In the genomic region with DNA sequence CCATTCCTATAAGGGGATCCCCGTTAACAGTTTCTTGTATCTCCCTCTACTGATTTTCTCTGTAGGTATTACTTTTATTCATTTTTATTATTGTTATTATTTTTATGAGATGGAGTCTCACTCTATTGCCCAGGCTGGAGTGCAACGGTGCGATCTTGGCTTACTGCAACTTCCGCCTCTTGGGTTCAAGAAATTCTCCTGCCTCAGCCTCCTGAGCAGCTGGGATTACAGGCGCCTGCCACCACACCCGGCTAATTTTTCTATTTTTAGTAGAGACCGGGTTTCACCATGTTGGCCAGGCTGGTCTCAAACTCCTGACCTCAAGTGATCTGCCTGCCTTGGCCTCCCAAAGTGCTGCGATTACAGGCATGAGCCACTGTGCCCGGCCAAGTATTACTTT, we compare ENCODE assay signal across 9 cellular contexts. TPM values are rescaled to one million over a fixed set of nuclear protein-coding genes. Genes with fewer than 3 reads are reported as not detected.
DNase-seq lines count a peak whose midpoint lies in the region; ATAC-seq and TF ChIP-seq lines count a peak whose summit lies in the region.
"Not testable (repeated sequence)": the region's sequence is repeated elsewhere in the genome, so short reads cannot be mapped to it uniquely, and the experiment has no call there.
"Had no signal": no experiment of that assay in that cellular context is flagged by ENCODE, and none has a peak within 500 bp of the region (broad histone marks: within the 10 kb centered on the region; RNA-seq: fewer than 3 reads in every experiment).

No MANE protein-coding gene starts in this region.

- 94% methylated on average over 9 of the region's 9 CpGs for WGBS in SK-N-SH (ENCODE audit: low lambda C conversion rate)

- peaks cover 62% of the 10 kb centered on the region for H3K36me3 Mint-ChIP-seq in activated T-helper 2 cell treated with anti-CD3 and anti-CD28 coated beads, Interferon-gamma antibody, Interleukin-2, Interleukin-4, amounts not matched to agents 10 μg/mL and 5 μg/mL and 100 μg/mL, durations not matched to agents 14 hours and 24 hours and 36 hours (ENCODE audit: low read depth)
- peaks cover 41 to 76% of the 10 kb centered on the region in 2 donors for H3K36me3 Mint-ChIP-seq in stimulated activated naive B cell treated with anti-CD40 and anti-IgM and Interleukin-4, amounts not matched to agents 10 μg/mL and 1 μg/mL and 100 μg/mL, for 72 hours

- TF ChIP-seq CTCF in HEK293 (tag by site-specific recombination; IDR thresholded peaks at IDR 0.05); SK-N-SH (IDR thresholded peaks at IDR 0.05); dorsolateral prefrontal cortex (IDR thresholded peaks at IDR 0.05 in 54 of 56, conservative IDR thresholded peaks at IDR 0.05 in 2 of 56; ENCODE audit: low read depth in 1 of 56, partially characterized antibody in 56 of 56); left lung (IDR thresholded peaks at IDR 0.05); osteoblast (IDR thresholded peaks at IDR 0.05; ENCODE audit: extremely low read depth, low read depth, low read length): not testable (repeated sequence)

- H3K27me3 ChIP-seq in SK-N-SH (ENCODE audit: insufficient read depth); dorsolateral prefrontal cortex; left lung; osteoblast (ENCODE audit: insufficient read depth, low read length): not testable (repeated sequence)

- not testable (repeated sequence) for TF ChIP-seq EP300 in SK-N-SH (IDR thresholded peaks at IDR 0.05; ENCODE audit: borderline replicate concordance in 1 of 2, low read depth in 1 of 2, low read length in 1 of 2)

- peak overlapping the region; percentile 57 for H3K4me2 ChIP-seq in SK-N-SH
- peak overlapping the region; percentile 1 for H3K4me2 ChIP-seq in osteoblast (ENCODE audit: insufficient read depth, low read length)

- not testable (repeated sequence) for DNase-seq in SK-N-SH; activated T-helper 2 cell treated with anti-CD3 and anti-CD28 coated beads, Interferon-gamma antibody, Interleukin-2, Interleukin-4, amounts not matched to agents 10 μg/mL and 5 μg/mL and 100 μg/mL, durations not matched to agents 14 hours and 24 hours and 36 hours (ENCODE audit: low spot score); dorsolateral prefrontal cortex; left lung; osteoblast (ENCODE audit: insufficient read length, low spot score, missing footprints); stimulated activated naive B cell treated with anti-CD40 and anti-IgM and Interleukin-4, amounts not matched to agents 10 μg/mL and 1 μg/mL and 100 μg/mL, for 72 hours

- H2AFZ ChIP-seq in SK-N-SH (ENCODE audit: low read depth); osteoblast (ENCODE audit: low read length): not testable (repeated sequence)

- H3K79me2 ChIP-seq in SK-N-SH (ENCODE audit: insufficient read depth) (peaks cover 100% of the 10 kb centered on the region), osteoblast (ENCODE audit: insufficient read depth, low read length) (peaks cover 86% of the 10 kb centered on the region)

- TF ChIP-seq RAD21 in SK-N-SH (IDR thresholded peaks at IDR 0.05; ENCODE audit: low read length): not testable (repeated sequence)

- not testable (repeated sequence) for H3K4me1 ChIP-seq in HEK293 (ENCODE audit: control insufficient read depth, insufficient read depth, low read length)
- H3K4me1 ChIP-seq in SK-N-SH (ENCODE audit: control insufficient read depth in 1 of 2, insufficient read depth in 2 of 2, low read depth in 1 of 2, low read length in 1 of 2): peaks cover 24 to 36% of the 10 kb centered on the region in 2 experiments; a peak in 3 of 4 replicates
- peaks cover 31 to 88% of the 10 kb centered on the region in 2 donors for H3K4me1 ChIP-seq in left lung
- peaks cover 35% of the 10 kb centered on the region for H3K4me1 ChIP-seq in osteoblast (ENCODE audit: insufficient read depth, low read length)

- peaks cover 73% of the 10 kb centered on the region for H3K4me1 Mint-ChIP-seq in activated T-helper 2 cell treated with anti-CD3 and anti-CD28 coated beads, Interferon-gamma antibody, Interleukin-2, Interleukin-4, amounts not matched to agents 10 μg/mL and 5 μg/mL and 100 μg/mL, durations not matched to agents 14 hours and 24 hours and 36 hours (ENCODE audit: low read depth)
- peaks cover 56 to 86% of the 10 kb centered on the region in 2 donors for H3K4me1 Mint-ChIP-seq in stimulated activated naive B cell treated with anti-CD40 and anti-IgM and Interleukin-4, amounts not matched to agents 10 μg/mL and 1 μg/mL and 100 μg/mL, for 72 hours

- H3K4me3 Mint-ChIP-seq in activated T-helper 2 cell treated with anti-CD3 and anti-CD28 coated beads, Interferon-gamma antibody, Interleukin-2, Interleukin-4, amounts not matched to agents 10 μg/mL and 5 μg/mL and 100 μg/mL, durations not matched to agents 14 hours and 24 hours and 36 hours (ENCODE audit: low read depth): not testable (repeated sequence)
- H3K4me3 Mint-ChIP-seq in stimulated activated naive B cell treated with anti-CD40 and anti-IgM and Interleukin-4, amounts not matched to agents 10 μg/mL and 1 μg/mL and 100 μg/mL, for 72 hours: peak overlapping the region; percentile 81 to 87

- peak overlapping the region; percentile 89 for H3K27ac Mint-ChIP-seq in activated T-helper 2 cell treated with anti-CD3 and anti-CD28 coated beads, Interferon-gamma antibody, Interleukin-2, Interleukin-4, amounts not matched to agents 10 μg/mL and 5 μg/mL and 100 μg/mL, durations not matched to agents 14 hours and 24 hours and 36 hours
- H3K27ac Mint-ChIP-seq in stimulated activated naive B cell treated with anti-CD40 and anti-IgM and Interleukin-4, amounts not matched to agents 10 μg/mL and 1 μg/mL and 100 μg/mL, for 72 hours: peak overlapping the region; percentile 98

- not testable (repeated sequence) for H3K27me3 Mint-ChIP-seq in activated T-helper 2 cell treated with anti-CD3 and anti-CD28 coated beads, Interferon-gamma antibody, Interleukin-2, Interleukin-4, amounts not matched to agents 10 μg/mL and 5 μg/mL and 100 μg/mL, durations not matched to agents 14 hours and 24 hours and 36 hours (ENCODE audit: low read depth); stimulated activated naive B cell treated with anti-CD40 and anti-IgM and Interleukin-4, amounts not matched to agents 10 μg/mL and 1 μg/mL and 100 μg/mL, for 72 hours

- not testable (repeated sequence) for H3K27ac ChIP-seq in HEK293 (ENCODE audit: extremely low read depth, low read depth, low read length)
- H3K27ac ChIP-seq in SK-N-SH (ENCODE audit: low read depth in 2 of 2, low read length in 1 of 2) (peak overlapping the region in 1 of 2 experiments; percentile 98; a peak in 2 of 4 replicates), dorsolateral prefrontal cortex (peak overlapping the region in 31 of 59 donors; percentile 2 to 84 (median 51)), left lung (peak overlapping the region; percentile 22 to 46), osteoblast (ENCODE audit: low read depth, low read length) (peak overlapping the region; percentile 55)

- H3K9ac ChIP-seq in SK-N-SH: not testable (repeated sequence)

- intact Hi-C loops in activated T-helper 2 cell treated with anti-CD3 and anti-CD28 coated beads, Interferon-gamma antibody, Interleukin-2, Interleukin-4, amounts not matched to agents 10 μg/mL and 5 μg/mL and 100 μg/mL, durations not matched to agents 14 hours and 24 hours and 36 hours (cut with micrococcal nuclease): loop anchor here (1.0 kb wide), 1 partner anchor 10 kb away; no protein-coding TSS in a partner anchor
- intact Hi-C loops in dorsolateral prefrontal cortex (cut with DNase I); left lung (cut with DNase I): not testable (repeated sequence)

- CTCF ChIA-PET in HEK293 (lab: Yijun Ruan, JAX): interaction anchor here (0.8 to 1.4 kb wide), 5 partner anchors 9 to 67 kb away, joined by 3 to 6 read pairs (median 3); no protein-coding TSS in a partner anchor
- CTCF ChIA-PET in SK-N-SH (lab: Yijun Ruan, JAX): interaction anchor here (0.7 to 2.3 kb wide), 3 partner anchors 9 to 83 kb away, joined by 3 to 8 read pairs (median 5); no protein-coding TSS in a partner anchor

- H3K9me3 ChIP-seq in HEK293 (ENCODE audit: control insufficient read depth, insufficient read depth, low read depth, low read length); SK-N-SH; left lung; osteoblast (ENCODE audit: low read depth, low read length): not testable (repeated sequence)

- H3K9me2 ChIP-seq in SK-N-SH: not testable (repeated sequence)

- not testable (repeated sequence) for ATAC-seq in left lung
- peak in 1 of 2 donors; percentile 0 for ATAC-seq in stimulated activated naive B cell treated with anti-CD40 and anti-IgM and Interleukin-4, amounts not matched to agents 10 μg/mL and 1 μg/mL and 100 μg/mL, for 72 hours (replicated peaks)

- not testable (repeated sequence) for H3K36me3 ChIP-seq in HEK293 (ENCODE audit: control insufficient read depth in 2 of 2, insufficient read depth in 1 of 2, low read length in 2 of 2); left lung; osteoblast (ENCODE audit: insufficient read depth, low read length)
- peaks cover 6 to 37% of the 10 kb centered on the region in 2 experiments for H3K36me3 ChIP-seq in SK-N-SH (replicated peaks in 1 of 2; ENCODE audit: control insufficient read depth in 1 of 2, insufficient read depth in 2 of 2, low read length in 1 of 2)

- H3K9me3 Mint-ChIP-seq in activated T-helper 2 cell treated with anti-CD3 and anti-CD28 coated beads, Interferon-gamma antibody, Interleukin-2, Interleukin-4, amounts not matched to agents 10 μg/mL and 5 μg/mL and 100 μg/mL, durations not matched to agents 14 hours and 24 hours and 36 hours; stimulated activated naive B cell treated with anti-CD40 and anti-IgM and Interleukin-4, amounts not matched to agents 10 μg/mL and 1 μg/mL and 100 μg/mL, for 72 hours: not testable (repeated sequence)

- H3F3A ChIP-seq in SK-N-SH (replicated peaks; ENCODE audit: insufficient read depth): peaks cover 34% of the 10 kb centered on the region

- H4K20me1 ChIP-seq in SK-N-SH (ENCODE audit: insufficient read depth) (peaks cover 57% of the 10 kb centered on the region), osteoblast (ENCODE audit: insufficient read depth, low read length) (peaks cover 55% of the 10 kb centered on the region)

- H3K4me3 ChIP-seq in HEK293 (ENCODE audit: low read depth, low read length); SK-N-SH (ENCODE audit: low read depth in 2 of 2, low read length in 1 of 2); dorsolateral prefrontal cortex; left lung; osteoblast (ENCODE audit: insufficient read depth, low read length): not testable (repeated sequence)

- POLR2A ChIA-PET in HEK293 (lab: Yijun Ruan, JAX): interaction anchor here (2.0 kb wide), 1 partner anchor 15 kb away, joined by 4 read pairs; a partner anchor contains a TSS
- POLR2A ChIA-PET in SK-N-SH (lab: Yijun Ruan, JAX): not testable (repeated sequence)

RNA-seq across cellular contexts. Expression of a gene that starts 14.6 kb away (rescaled TPM):
- polyA plus RNA-seq in SK-N-SH (2012; rRNA removed): 11.9 and 13.7 TPM in 2 replicates
- 4.4 and 7.2 TPM in 2 replicates for polyA plus RNA-seq in SK-N-SH (2012; cell fraction: cytosol; rRNA removed)
- polyA plus RNA-seq in SK-N-SH (2012; cell fraction: nucleus; rRNA removed): 51.1 and 59.6 TPM in 2 replicates
- total RNA-seq in activated T-helper 2 cell treated with anti-CD3 and anti-CD28 coated beads, Interferon-gamma antibody, Interleukin-2, Interleukin-4, amounts not matched to agents 10 μg/mL and 5 μg/mL and 100 μg/mL, durations not matched to agents 14 hours and 24 hours and 36 hours: 45.6 and 49.5 TPM in 2 replicates
- total RNA-seq in dorsolateral prefrontal cortex (10 to 100 TPM in 53 of 120 experiments, 1 to 10 TPM in 67; 5.4 to 21.7 (median 9.8) TPM), left lung (10 to 100 TPM; 11.3 to 13.1 TPM), osteoblast (2.7 and 3.6 TPM in 2 replicates)

RNA-seq across cellular contexts. Expression of a gene that starts 40.3 kb away (rescaled TPM):
- 0.08 TPM in 1 of 2 replicates, not detected in the other for polyA plus RNA-seq in SK-N-SH (2012; rRNA removed)
- not detected in 2 replicates for polyA plus RNA-seq in SK-N-SH (2012; cell fraction: cytosol; rRNA removed)
- 0.10 TPM in 1 of 2 replicates, not detected in the other for polyA plus RNA-seq in SK-N-SH (2012; cell fraction: nucleus; rRNA removed)
- 0.37 and 0.67 TPM in 2 replicates for total RNA-seq in activated T-helper 2 cell treated with anti-CD3 and anti-CD28 coated beads, Interferon-gamma antibody, Interleukin-2, Interleukin-4, amounts not matched to agents 10 μg/mL and 5 μg/mL and 100 μg/mL, durations not matched to agents 14 hours and 24 hours and 36 hours
- total RNA-seq in dorsolateral prefrontal cortex (under 1 TPM in 9 of 120 experiments, not detected in 111; 0.26 to 0.63 (median 0.35) TPM), left lung (not detected), osteoblast (not detected in 2 replicates)
- total RNA-seq: lung microvascular endothelial cell, SK-MEL-5 had no signal
